In genomic region chr20:14344746-14345145, GRCh38 we compare ENCODE assay signal across 23 cellular contexts. TPM values are rescaled to one million over a fixed set of nuclear protein-coding genes. Genes with fewer than 3 reads are reported as not detected.
DNase-seq lines count a peak whose midpoint lies in the region; ATAC-seq and TF ChIP-seq lines count a peak whose summit lies in the region.
"Had no signal": no experiment of that assay in that cellular context is flagged by ENCODE, and none has a peak within 500 bp of the region (broad histone marks: within the 10 kb centered on the region; RNA-seq: fewer than 3 reads in every experiment).

No MANE protein-coding gene starts in this region.

- intact Hi-C loops in mammary epithelial cell (cut with micrococcal nuclease) (no loop called here), MCF 10A (cut with micrococcal nuclease) (no loop called here), mucosa of descending colon (cut with DNase I, micrococcal nuclease) (no loop called here)

- TF ChIP-seq CTCF in mammary epithelial cell (conservative IDR thresholded peaks at IDR 0.05 in 1 of 2, IDR thresholded peaks at IDR 0.05 in 1 of 2; ENCODE audit: extremely low read depth in 1 of 2, insufficient read depth in 1 of 2, low read depth in 1 of 2, low read length in 2 of 2) (no peak), MCF 10A (IDR thresholded peaks at IDR 0.05; ENCODE audit: unreplicated experiment) (no peak), mucosa of descending colon (IDR thresholded peaks at IDR 0.05) (no peak)

- H3K4me2 ChIP-seq in mammary epithelial cell (ENCODE audit: insufficient read depth, low read depth, low read length) = no peak overlapping the region
- no peak overlapping the region for H3K4me2 ChIP-seq in mesendoderm (ENCODE audit: low read length)
- H3K4me2 ChIP-seq: BLaER1 had no signal

- dilution Hi-C loops in mammary epithelial cell (cut with HindIII; ENCODE audit: low sequenced_read_pairs) = no loop called here

- H3K79me2 ChIP-seq in mammary epithelial cell (ENCODE audit: insufficient read depth, low read length) = no peaks in the 10 kb centered on the region
- H3K79me2 ChIP-seq in mesendoderm (ENCODE audit: control insufficient read depth, insufficient read depth, low read length) = no peaks in the 10 kb centered on the region

- no peak overlapping the region for H3K9ac ChIP-seq in mammary epithelial cell (ENCODE audit: insufficient read depth, low read length)
- no peak overlapping the region for H3K9ac ChIP-seq in mesendoderm (ENCODE audit: low read length)
- H3K9ac ChIP-seq: BLaER1 had no signal

- H3K27me3 Mint-ChIP-seq in MCF 10A (ENCODE audit: insufficient read depth, unreplicated experiment) = no peaks in the 10 kb centered on the region
- no peaks in the 10 kb centered on the region for H3K27me3 Mint-ChIP-seq in T-cell
- H3K27me3 Mint-ChIP-seq: activated CD4-positive, alpha-beta T cell treated with anti-CD3 and anti-CD28 coated beads, Interleukin-2, amount 10 ng/mL, durations not matched to agents 24 days and 14 days; activated naive CD4-positive, alpha-beta T cell treated with anti-CD3 and anti-CD28 coated beads, Interleukin-2, amount 10 ng/mL, durations not matched to agents 7 days and 5 days had no signal

- no peak overlapping the region for H2AK5ac ChIP-seq in mesendoderm (ENCODE audit: low read length)

- no peaks in the 10 kb centered on the region for H3K4me1 ChIP-seq in mammary epithelial cell (ENCODE audit: insufficient read depth, low read length)
- peaks cover 6% of the 10 kb centered on the region for H3K4me1 ChIP-seq in mesendoderm (ENCODE audit: control insufficient read depth, low read depth, low read length)
- H3K4me1 ChIP-seq in mucosa of descending colon (ENCODE audit: low read depth) = no peaks in the 10 kb centered on the region
- H3K4me1 ChIP-seq: BLaER1, right atrium auricular region had no signal

- no peaks in the 10 kb centered on the region for H3K36me3 Mint-ChIP-seq in MCF 10A (ENCODE audit: insufficient read depth, unreplicated experiment)
- no peaks in the 10 kb centered on the region for H3K36me3 Mint-ChIP-seq in T-cell
- H3K36me3 Mint-ChIP-seq: activated naive CD4-positive, alpha-beta T cell treated with anti-CD3 and anti-CD28 coated beads, Interleukin-2, amount 10 ng/mL, durations not matched to agents 7 days and 5 days; memory B cell; naive B cell had no signal

- H3K27ac ChIP-seq in mammary epithelial cell (ENCODE audit: insufficient read depth, low read depth, low read length) (no peak overlapping the region), mesendoderm (ENCODE audit: low read depth, low read length) (no peak overlapping the region)
- H3K27ac ChIP-seq: BLaER1, HL-60, right atrium auricular region, WERI-Rb-1 had no signal

- BruUV-seq in mammary epithelial cell (replicated peaks; lab: Mats Ljungman, UMichigan) = no TSS peak
- no TSS peak for BruUV-seq in MCF 10A (replicated peaks; lab: Mats Ljungman, UMichigan)

- CTCF ChIA-PET in mammary epithelial cell (lab: Charles Lee; ENCODE audit: low non-redundant PET) = interaction anchor here (0.6 kb wide), 1 partner anchor 367 kb away, joined by 6 read pairs; no protein-coding TSS in a partner anchor
- CTCF ChIA-PET in MCF 10A (lab: Yijun Ruan, JAX) = interaction anchor here (0.7 kb wide), 2 partner anchors 520 to 1572 kb away, joined by 3 read pairs; no protein-coding TSS in a partner anchor
- CTCF ChIA-PET in T-cell (lab: Charles Lee) = interaction anchor here in 1 of 2 donors (0.7 kb wide), 1 partner anchor 461 kb away, joined by 3 read pairs; no protein-coding TSS in a partner anchor

- no peak overlapping the region for H3K18ac ChIP-seq in mesendoderm (ENCODE audit: low read length)

- in situ Hi-C loops in mammary epithelial cell (cut with MboI; ENCODE audit: low sequenced_read_pairs in 2 of 2) (loop anchor here in 1 of 2 donors (25.0 kb wide), 6 partner anchors 168 to 1593 kb away; no protein-coding TSS in a partner anchor), SK-MEL-5 (cut with HindIII; ENCODE audit: low pct_unique_long_range_greater_than_20kb, low sequenced_read_pairs) (no loop called here)

- H3K9me3 Mint-ChIP-seq in MCF 10A (ENCODE audit: unreplicated experiment) = no peaks in the 10 kb centered on the region
- H3K9me3 Mint-ChIP-seq in T-cell = peaks cover 0 to 19% (median 12%) of the 10 kb centered on the region in 3 donors
- H3K9me3 Mint-ChIP-seq: activated CD4-positive, alpha-beta T cell treated with anti-CD3 and anti-CD28 coated beads, Interleukin-2, amount 10 ng/mL, durations not matched to agents 24 days and 14 days; memory B cell; naive B cell had no signal

- H3K56ac ChIP-seq in mesendoderm (ENCODE audit: low read length) = no peak overlapping the region

- H4K8ac ChIP-seq in mesendoderm (ENCODE audit: low read depth, low read length) = no peak overlapping the region

- H3K23ac ChIP-seq in mesendoderm (ENCODE audit: low read length) = no peak overlapping the region

- H3K36me3 ChIP-seq in mammary epithelial cell (ENCODE audit: insufficient read depth, low read length) = no peaks in the 10 kb centered on the region
- no peaks in the 10 kb centered on the region for H3K36me3 ChIP-seq in mesendoderm (ENCODE audit: control insufficient read depth, insufficient read depth, low read length)
- H3K36me3 ChIP-seq in mucosa of descending colon (ENCODE audit: low read depth) = no peaks in the 10 kb centered on the region
- H3K36me3 ChIP-seq: BLaER1, right atrium auricular region, WERI-Rb-1 had no signal

- POLR2A ChIA-PET in MCF 10A (lab: Yijun Ruan, JAX) (interaction anchor here (0.7 to 1.0 kb wide), 2 partner anchors 10 to 133 kb away, joined by 3 read pairs; no protein-coding TSS in a partner anchor), T-cell (lab: Charles Lee) (no interaction called here)

- H4K20me1 ChIP-seq in mammary epithelial cell (ENCODE audit: insufficient read depth, low read length) = no peaks in the 10 kb centered on the region
- H4K20me1 ChIP-seq: BLaER1 had no signal

- H3K27me3 ChIP-seq in mammary epithelial cell (ENCODE audit: insufficient read depth, low read length) (no peaks in the 10 kb centered on the region), mesendoderm (ENCODE audit: insufficient read depth, low read length, poor library complexity) (no peaks in the 10 kb centered on the region)
- H3K27me3 ChIP-seq: BLaER1, right atrium auricular region had no signal

- no peak overlapping the region for H4K5ac ChIP-seq in mesendoderm (ENCODE audit: low read length)

- H3K4me3 Mint-ChIP-seq in MCF 10A (ENCODE audit: unreplicated experiment) = no peak overlapping the region
- H3K4me3 Mint-ChIP-seq in T-cell = no peak overlapping the region
- H3K4me3 Mint-ChIP-seq: activated CD4-positive, alpha-beta T cell treated with anti-CD3 and anti-CD28 coated beads, Interleukin-2, amount 10 ng/mL, durations not matched to agents 24 days and 14 days; activated naive CD4-positive, alpha-beta T cell treated with anti-CD3 and anti-CD28 coated beads, Interleukin-2, amount 10 ng/mL, durations not matched to agents 7 days and 5 days; memory B cell; naive B cell had no signal

- no peak overlapping the region for H3K4ac ChIP-seq in mesendoderm (ENCODE audit: low read depth, low read length)

- no peak overlapping the region for H2BK15ac ChIP-seq in mesendoderm (replicated peaks; ENCODE audit: low read depth)

- H2AFZ ChIP-seq in mammary epithelial cell (ENCODE audit: low read depth, low read length) = peak overlapping the region; percentile 38

- no peak overlapping the region for H2BK120ac ChIP-seq in mesendoderm (ENCODE audit: low read depth, low read length)

- H3K79me1 ChIP-seq in mesendoderm (ENCODE audit: low read length) = no peaks in the 10 kb centered on the region

- no peak overlapping the region for H2BK5ac ChIP-seq in mesendoderm (ENCODE audit: low read length)

- DNase-seq in mammary epithelial cell (no peak), MCF 10A (ENCODE audit: unreplicated experiment) (no peak), SK-MEL-5 (ENCODE audit: low read depth, low spot score) (peak; percentile 61), mesendoderm (peak; percentile 90), T-cell (no peak), mucosa of descending colon (no peak), cerebellum (ENCODE audit: low spot score) (no peak), medulla oblongata (ENCODE audit: extremely low spot score) (no peak)
- DNase-seq: activated CD4-positive, alpha-beta T cell treated with anti-CD3 and anti-CD28 coated beads, Interleukin-2, amount 10 ng/mL, durations not matched to agents 24 days and 14 days; activated naive CD4-positive, alpha-beta T cell treated with anti-CD3 and anti-CD28 coated beads, Interleukin-2, amount 10 ng/mL, durations not matched to agents 7 days and 5 days; amniotic stem cell; naive B cell; NCI-H1048; RPMI8226; stimulated activated CD4-positive, alpha-beta T cell treated with anti-CD3 and anti-CD28 coated beads, Interleukin-4, amount 100 ng/mL, for 1 hour; stimulated activated naive CD4-positive, alpha-beta T cell; T-helper 9 cell; WERI-Rb-1 had no signal

- H3K4me1 Mint-ChIP-seq in MCF 10A (ENCODE audit: insufficient read depth, unreplicated experiment) (no peaks in the 10 kb centered on the region), T-cell (no peaks in the 10 kb centered on the region)
- H3K4me1 Mint-ChIP-seq: activated CD4-positive, alpha-beta T cell treated with anti-CD3 and anti-CD28 coated beads, Interleukin-2, amount 10 ng/mL, durations not matched to agents 24 days and 14 days; activated naive CD4-positive, alpha-beta T cell treated with anti-CD3 and anti-CD28 coated beads, Interleukin-2, amount 10 ng/mL, durations not matched to agents 7 days and 5 days; memory B cell had no signal

- 35% methylated on average over 1 of the region's 1 CpG for WGBS in mammary epithelial cell (ENCODE audit: low coverage, missing lambda C conversion rate)
- no CpG with 5 or more reads among the region's 1 CpG for WGBS in mesendoderm (ENCODE audit: extremely low coverage, insufficient coverage, low lambda C conversion rate)

- H3K27ac Mint-ChIP-seq in MCF 10A (ENCODE audit: low read depth, unreplicated experiment) = no peak overlapping the region
- H3K27ac Mint-ChIP-seq in T-cell = no peak overlapping the region
- H3K27ac Mint-ChIP-seq: activated CD4-positive, alpha-beta T cell treated with anti-CD3 and anti-CD28 coated beads, Interleukin-2, amount 10 ng/mL, durations not matched to agents 24 days and 14 days; activated naive CD4-positive, alpha-beta T cell treated with anti-CD3 and anti-CD28 coated beads, Interleukin-2, amount 10 ng/mL, durations not matched to agents 7 days and 5 days; memory B cell; naive B cell had no signal

- ATAC-seq in T-cell (replicated peaks in 1 of 4) (no peak), mucosa of descending colon (no peak)
- ATAC-seq: HCT116 had no signal

- H3K4me3 ChIP-seq in mammary epithelial cell (replicated peaks in 1 of 3; ENCODE audit: insufficient read depth in 1 of 3, low read depth in 2 of 3, low read length in 3 of 3) (no peak overlapping the region), mesendoderm (ENCODE audit: low read length) (no peak overlapping the region), mucosa of descending colon (no peak overlapping the region)
- H3K4me3 ChIP-seq: BLaER1, right atrium auricular region had no signal

- H3K9me3 ChIP-seq in mammary epithelial cell (replicated peaks; ENCODE audit: insufficient read depth, low read length) = no peaks in the 10 kb centered on the region
- H3K9me3 ChIP-seq in mucosa of descending colon = no peaks in the 10 kb centered on the region
- H3K9me3 ChIP-seq: BLaER1, right atrium auricular region had no signal

RNA-seq across cellular contexts. Expression of gene FLRT3, which starts 7.3 kb away (rescaled TPM):
- total RNA-seq in mammary epithelial cell (100 to 1,000 TPM in 1 of 2 donors, 10 to 100 TPM in 1; 83.4 to 194 TPM), MCF 10A (2022) (13.3 and 15.7 TPM in 2 replicates), T-cell (under 1 TPM in 1 of 5 donors, not detected in 4; 0.07 TPM), mucosa of descending colon (1 to 10 TPM; 2.7 to 8.6 (median 3.2) TPM), cerebellum (40.5 TPM)
- 81.5 TPM for polyA plus RNA-seq in mammary epithelial cell
- 152 TPM for polyA minus RNA-seq in mammary epithelial cell
- total RNA-seq in SK-MEL-5 (2014; rRNA removed; shearing (Covaris generic)) = 1.0 and 1.2 TPM in 2 replicates
- 0.99 and 1.5 TPM in 2 replicates for polyA plus RNA-seq in SK-MEL-5 (2015; cell fraction: cytosol; rRNA removed)
- 0.45 and 1.8 TPM in 2 replicates for polyA plus RNA-seq in SK-MEL-5 (2015; cell fraction: nucleus; rRNA removed)
- 8.9 TPM for polyA plus RNA-seq in mesendoderm (2013, experiment 1 of 2)
- 8.2 TPM for polyA plus RNA-seq in mesendoderm (2013, experiment 2 of 2)
- total RNA-seq: activated CD4-positive, alpha-beta T cell treated with anti-CD3 and anti-CD28 coated beads, Interleukin-2, amount 10 ng/mL, durations not matched to agents 24 days and 14 days had no signal

Comparison
In these comparisons a context has a peak if more than half of its experiments do, and no peak if none do; other contexts are left out.
1. DNase-seq: peak in SK-MEL-5 (single experiment) and mesendoderm (single experiment); none in mammary epithelial cell (single experiment), MCF 10A (single experiment), T-cell (0 of 34), mucosa of descending colon (0 of 3), cerebellum (single experiment) and medulla oblongata (single experiment).